ENCODE assay signal across 1 cellular context in the genomic region with DNA sequence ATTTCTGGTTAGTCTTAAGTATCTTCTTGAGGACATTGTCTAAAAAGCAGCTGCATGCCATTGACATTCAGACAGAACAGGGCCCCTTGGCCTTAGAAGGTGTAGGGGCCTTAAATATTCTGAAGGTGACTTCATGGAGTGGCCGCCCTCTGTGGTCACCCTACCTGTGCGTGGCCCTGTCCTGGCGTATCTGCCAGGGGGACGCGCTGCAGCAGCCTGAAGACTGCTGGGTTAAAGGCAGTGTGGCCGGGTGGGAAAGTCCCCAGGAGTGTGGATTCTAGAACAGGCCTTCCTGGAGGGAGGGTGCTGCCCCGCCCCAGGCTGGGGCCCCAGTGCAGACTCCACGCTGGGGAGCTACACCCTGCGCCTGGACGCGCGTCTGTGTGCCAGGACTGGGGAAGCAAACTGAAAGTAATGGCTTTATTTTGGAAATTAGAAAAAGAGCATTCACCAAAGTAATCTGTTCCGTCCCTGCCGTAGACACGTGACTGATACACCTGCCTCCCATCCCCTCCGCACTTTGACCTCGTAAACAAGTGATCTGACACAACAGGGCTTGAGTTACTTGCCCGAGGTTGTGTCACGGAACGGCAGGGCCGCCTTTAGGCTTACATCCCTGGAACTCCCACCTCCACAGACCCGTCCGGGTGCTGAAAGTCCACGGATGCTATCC.
TF ChIP-seq lines count a peak whose summit lies in the region.

No MANE protein-coding gene starts in this region.

TF ChIP-seq in HepG2, 621 proteins besides CTCF, POLR2A, EP300 and RAD21 (continued from another document):
- TF ChIP-seq, protein P1, sequence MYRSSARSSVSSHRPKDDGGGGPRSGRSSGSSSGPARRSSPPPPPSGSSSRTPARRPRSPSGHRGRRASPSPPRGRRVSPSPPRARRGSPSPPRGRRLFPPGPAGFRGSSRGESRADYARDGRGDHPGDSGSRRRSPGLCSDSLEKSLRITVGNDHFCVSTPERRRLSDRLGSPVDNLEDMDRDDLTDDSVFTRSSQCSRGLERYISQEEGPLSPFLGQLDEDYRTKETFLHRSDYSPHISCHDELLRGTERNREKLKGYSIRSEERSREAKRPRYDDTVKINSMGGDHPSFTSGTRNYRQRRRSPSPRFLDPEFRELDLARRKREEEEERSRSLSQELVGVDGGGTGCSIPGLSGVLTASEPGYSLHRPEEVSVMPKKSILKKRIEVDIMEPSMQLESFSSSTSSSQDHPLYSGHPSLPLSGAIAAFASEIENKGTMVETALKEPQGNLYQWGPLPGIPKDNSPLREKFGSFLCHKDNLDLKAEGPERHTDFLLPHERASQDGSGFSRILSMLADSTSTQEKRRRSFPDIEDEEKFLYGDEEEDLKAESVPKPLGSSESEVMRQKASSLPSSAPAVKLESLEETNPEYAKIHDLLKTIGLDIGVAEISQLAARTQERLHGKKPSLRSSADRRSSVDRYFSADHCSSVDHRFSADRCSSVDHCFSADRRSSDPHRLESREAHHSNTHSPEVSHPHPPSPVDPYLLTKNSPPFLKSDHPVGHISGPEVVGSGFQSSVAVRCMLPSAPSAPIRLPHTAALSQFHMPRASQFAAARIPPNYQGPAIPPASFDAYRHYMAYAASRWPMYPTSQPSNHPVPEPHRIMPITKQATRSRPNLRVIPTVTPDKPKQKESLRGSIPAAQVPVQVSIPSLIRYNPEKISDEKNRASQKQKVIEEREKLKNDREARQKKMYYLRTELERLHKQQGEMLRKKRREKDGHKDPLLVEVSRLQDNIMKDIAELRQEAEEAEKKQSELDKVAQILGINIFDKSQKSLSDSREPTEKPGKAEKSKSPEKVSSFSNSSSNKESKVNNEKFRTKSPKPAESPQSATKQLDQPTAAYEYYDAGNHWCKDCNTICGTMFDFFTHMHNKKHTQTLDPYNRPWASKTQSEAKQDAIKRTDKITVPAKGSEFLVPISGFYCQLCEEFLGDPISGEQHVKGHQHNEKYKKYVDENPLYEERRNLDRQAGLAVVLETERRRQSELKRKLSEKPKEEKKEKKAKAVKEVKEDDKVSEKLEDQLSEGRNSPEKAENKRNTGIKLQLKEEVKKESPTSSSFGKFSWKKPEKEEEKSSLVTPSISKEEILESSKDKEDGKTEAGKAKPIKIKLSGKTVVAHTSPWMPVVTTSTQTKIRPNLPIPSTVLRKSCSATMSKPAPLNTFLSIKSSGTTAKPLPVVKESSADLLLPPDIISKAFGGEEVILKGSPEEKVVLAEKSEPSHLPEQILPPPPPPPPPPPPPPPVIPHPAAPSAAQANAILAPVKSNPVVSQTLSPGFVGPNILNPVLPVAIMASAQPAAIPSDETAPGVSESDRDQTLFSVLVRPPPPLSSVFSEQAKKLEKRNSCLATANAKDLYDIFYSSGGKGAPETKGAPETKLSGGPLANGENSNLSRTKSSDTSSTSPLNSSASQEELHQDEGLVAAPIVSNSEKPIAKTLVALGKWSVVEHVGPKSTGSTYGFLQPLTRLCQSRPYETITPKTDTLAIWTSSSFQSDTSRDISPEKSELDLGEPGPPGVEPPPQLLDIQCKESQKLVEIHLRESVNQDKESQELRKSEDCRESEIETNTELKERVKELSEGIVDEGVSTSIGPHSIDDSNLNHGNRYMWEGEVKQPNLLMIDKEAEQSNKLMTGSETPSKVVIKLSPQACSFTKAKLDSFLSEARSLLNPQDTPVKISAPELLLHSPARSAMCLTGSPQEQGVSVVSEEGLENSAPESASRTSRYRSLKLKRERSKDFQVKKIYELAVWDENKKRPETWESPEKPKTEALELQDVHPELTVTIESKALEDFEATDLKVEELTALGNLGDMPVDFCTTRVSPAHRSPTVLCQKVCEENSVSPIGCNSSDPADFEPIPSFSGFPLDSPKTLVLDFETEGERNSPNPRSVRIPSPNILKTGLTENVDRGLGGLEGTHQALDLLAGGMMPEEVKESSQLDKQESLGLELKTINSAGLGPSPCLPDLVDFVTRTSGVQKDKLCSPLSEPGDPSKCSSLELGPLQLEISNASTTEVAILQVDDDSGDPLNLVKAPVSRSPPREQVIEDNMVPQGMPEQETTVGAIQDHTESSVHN (CRISPR knock-in tag; IDR thresholded peaks at IDR 0.05), result no peak
- TF ChIP-seq, protein P2, sequence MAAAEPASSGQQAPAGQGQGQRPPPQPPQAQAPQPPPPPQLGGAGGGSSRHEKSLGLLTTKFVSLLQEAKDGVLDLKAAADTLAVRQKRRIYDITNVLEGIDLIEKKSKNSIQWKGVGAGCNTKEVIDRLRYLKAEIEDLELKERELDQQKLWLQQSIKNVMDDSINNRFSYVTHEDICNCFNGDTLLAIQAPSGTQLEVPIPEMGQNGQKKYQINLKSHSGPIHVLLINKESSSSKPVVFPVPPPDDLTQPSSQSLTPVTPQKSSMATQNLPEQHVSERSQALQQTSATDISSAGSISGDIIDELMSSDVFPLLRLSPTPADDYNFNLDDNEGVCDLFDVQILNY (CRISPR knock-in tag; conservative IDR thresholded peaks at IDR 0.05), result peak; percentile 49; the same call in 1 of the 2 replicates
- TF ChIP-seq, protein P3, sequence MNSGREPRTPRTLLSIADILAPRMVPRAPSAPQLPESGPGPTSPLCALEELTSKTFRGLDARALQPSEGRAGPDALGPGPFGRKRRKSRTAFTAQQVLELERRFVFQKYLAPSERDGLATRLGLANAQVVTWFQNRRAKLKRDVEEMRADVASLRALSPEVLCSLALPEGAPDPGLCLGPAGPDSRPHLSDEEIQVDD (CRISPR knock-in tag; IDR thresholded peaks at IDR 0.05; ENCODE audit: borderline replicate concordance), result no peak
- no peak for TF ChIP-seq POGZ (CRISPR knock-in tag; IDR thresholded peaks at IDR 0.05)
- TF ChIP-seq HOXA7 (CRISPR knock-in tag; IDR thresholded peaks at IDR 0.05), result no peak
- no peak for TF ChIP-seq PAX8 (CRISPR knock-in tag; IDR thresholded peaks at IDR 0.05; ENCODE audit: borderline replicate concordance)
- TF ChIP-seq SNAPC2 (CRISPR knock-in tag; IDR thresholded peaks at IDR 0.05), result peak; percentile 86; the same call in 1 of the 2 replicates
- no peak for TF ChIP-seq STAT5B (CRISPR knock-in tag; IDR thresholded peaks at IDR 0.05)
- TF ChIP-seq ASH2L (IDR thresholded peaks at IDR 0.05; ENCODE audit: insufficient read length, low read depth, low read length), result peak; percentile 72
- no peak for TF ChIP-seq TP53 (CRISPR knock-in tag; conservative IDR thresholded peaks at IDR 0.05)
- no peak for TF ChIP-seq GTF2F1 (IDR thresholded peaks at IDR 0.05; ENCODE audit: low read length)
- TF ChIP-seq RBM39 (IDR thresholded peaks at IDR 0.05; ENCODE audit: low read depth, low read length, poor library complexity, severe bottlenecking), result no peak
- no peak for TF ChIP-seq ESRRA (CRISPR knock-in tag; IDR thresholded peaks at IDR 0.05; ENCODE audit: low read depth)
- TF ChIP-seq TARDBP (CRISPR knock-in tag; IDR thresholded peaks at IDR 0.05), result peak; percentile 79; the same call in 1 of the 2 replicates
- peak; percentile 53; the same call in 1 of the 2 replicates for TF ChIP-seq ZBTB38 (CRISPR knock-in tag; IDR thresholded peaks at IDR 0.05)
- TF ChIP-seq JARID2 (CRISPR knock-in tag; IDR thresholded peaks at IDR 0.05; ENCODE audit: insufficient replicate concordance), result no peak
- TF ChIP-seq ZNF121 (CRISPR knock-in tag; IDR thresholded peaks at IDR 0.05), result peak; percentile 11; the same call in 1 of the 2 replicates
- TF ChIP-seq NFIB (CRISPR knock-in tag; IDR thresholded peaks at IDR 0.05; ENCODE audit: borderline replicate concordance), result no peak
- no peak for TF ChIP-seq SNRNP70 (IDR thresholded peaks at IDR 0.05; ENCODE audit: low read depth, low read length)
- no peak; the same call in 1 of the 2 replicates for TF ChIP-seq ETV5 (CRISPR knock-in tag; IDR thresholded peaks at IDR 0.05; ENCODE audit: borderline replicate concordance)
- no peak for TF ChIP-seq ZNF577 (CRISPR knock-in tag; IDR thresholded peaks at IDR 0.05; ENCODE audit: borderline replicate concordance, low read depth)
TF ChIP-seq in HepG2: peak in this region for 193.
